ENCODE assay signal across 8 cellular contexts in the genomic region with DNA sequence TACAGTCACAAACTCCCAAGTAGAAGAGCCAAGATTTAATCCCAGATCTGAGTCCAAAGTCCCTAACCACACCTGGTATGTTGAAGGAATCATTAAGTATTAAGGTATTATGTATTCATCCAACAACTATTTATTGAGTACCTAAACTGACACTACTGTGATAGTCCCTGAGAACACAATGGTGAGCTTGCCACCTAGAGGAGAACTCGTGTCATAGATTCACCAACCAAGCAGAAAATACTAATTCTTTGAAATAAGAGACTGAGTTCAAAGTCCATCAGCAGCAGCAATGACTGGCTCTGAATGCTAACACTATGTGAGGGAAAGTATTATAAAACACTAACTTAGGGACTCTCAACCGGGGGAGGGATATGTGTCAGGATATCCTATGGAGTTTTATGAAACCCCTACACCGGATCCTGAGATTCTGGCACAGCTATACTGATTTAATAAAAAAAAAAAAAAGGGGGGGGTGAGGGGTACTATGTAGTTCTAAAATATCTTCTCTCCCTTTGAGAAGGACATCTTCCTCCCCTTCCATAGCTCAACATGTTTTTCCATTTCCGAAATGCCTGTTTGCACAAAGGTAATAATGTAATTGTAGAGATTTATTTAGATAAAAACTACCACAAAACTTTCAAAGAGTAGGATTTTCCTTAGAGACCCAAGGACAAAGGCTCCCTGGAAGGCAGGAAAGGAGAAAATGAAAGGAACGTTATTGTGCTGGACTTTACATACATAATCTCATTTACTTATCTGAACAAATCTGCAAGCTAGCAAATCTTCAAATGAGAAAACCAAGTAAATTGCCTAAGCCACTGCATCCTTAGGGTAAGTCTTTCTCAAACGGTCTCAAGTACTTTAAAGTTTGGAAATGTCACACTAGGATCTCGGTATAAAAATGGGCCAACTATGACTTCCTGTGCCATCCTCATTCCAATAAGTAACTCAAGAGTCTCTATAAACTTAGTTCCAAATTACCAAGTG. TPM values are rescaled to one million over a fixed set of nuclear protein-coding genes. Genes with fewer than 3 reads are reported as not detected.
DNase-seq lines count a peak whose midpoint lies in the region; ATAC-seq and TF ChIP-seq lines count a peak whose summit lies in the region.

No MANE protein-coding gene starts in this region.

- H3K27me3 ChIP-seq in SJSA1 (replicated peaks) (no peaks in the 10 kb centered on the region), colonic mucosa (no peaks in the 10 kb centered on the region), upper lobe of left lung (no peaks in the 10 kb centered on the region)

- peak overlapping the region; percentile 99 for H3K4me3 Mint-ChIP-seq in memory B cell

- peak; percentile 33 for ATAC-seq in GM19397 (IDR thresholded peaks at IDR 0.05; ENCODE audit: unreplicated experiment)
- ATAC-seq in memory B cell (ENCODE audit: low read depth) = peak; percentile 26
- ATAC-seq in upper lobe of left lung (ENCODE audit: low FRiP score in 2 of 2) = peak in 1 of 2 donors; percentile 41

- H3K9me3 ChIP-seq in SJSA1 (replicated peaks) = no peaks in the 10 kb centered on the region
- no peaks in the 10 kb centered on the region for H3K9me3 ChIP-seq in colonic mucosa
- H3K9me3 ChIP-seq in upper lobe of left lung = no peaks in the 10 kb centered on the region

- H3K9ac ChIP-seq in colonic mucosa (ENCODE audit: low read depth in 2 of 2, low read length in 2 of 2) = peak overlapping the region in 1 of 2 donors; percentile 85

- TF ChIP-seq POLR2A in upper lobe of left lung (IDR thresholded peaks at IDR 0.05) = no peak

- H3K4me1 ChIP-seq in SJSA1 (replicated peaks) = peaks cover 28% of the 10 kb centered on the region
- H3K4me1 ChIP-seq in colonic mucosa = peaks cover 14% of the 10 kb centered on the region
- peaks cover 57 to 67% (median 59%) of the 10 kb centered on the region in 4 donors for H3K4me1 ChIP-seq in upper lobe of left lung

- H3K36me3 Mint-ChIP-seq in memory B cell = peaks cover 3% of the 10 kb centered on the region

- H3K27me3 Mint-ChIP-seq in memory B cell = no peaks in the 10 kb centered on the region

- peak overlapping the region; percentile 99 for H3K27ac Mint-ChIP-seq in memory B cell

- intact Hi-C loops in colonic mucosa (cut with DNase I) = loop anchor here (10.0 kb wide), 1 partner anchor 54 kb away; the partner anchor contains the start of gene TIMM23

- TF ChIP-seq EP300 in Ishikawa (IDR thresholded peaks at IDR 0.05; ENCODE audit: borderline replicate concordance) (no peak), upper lobe of left lung (IDR thresholded peaks at IDR 0.05) (no peak)

- no peaks in the 10 kb centered on the region for H3K9me3 Mint-ChIP-seq in memory B cell

- DNase-seq in Daoy (ENCODE audit: low read depth) = peak; percentile 32
- DNase-seq in SJSA1 (ENCODE audit: low read depth in 1 of 2, low spot score in 2 of 2) = peak in 1 of 2 experiments; percentile 49
- peak; percentile 56 for DNase-seq in colonic mucosa
- DNase-seq in memory B cell (ENCODE audit: low spot score in 2 of 2) = peak in 1 of 2 donors; percentile 18
- peak in 1 of 2 donors; percentile 39 for DNase-seq in upper lobe of left lung
- DNase-seq in NCI-H187 (lab: John Stamatoyannopoulos, UW) = no peak

- TF ChIP-seq CTCF in colonic mucosa (IDR thresholded peaks at IDR 0.05) (peak; percentile 60), upper lobe of left lung (IDR thresholded peaks at IDR 0.05) (peak in 5 of 6 experiments; percentile 40 to 73 (median 65))

- H3K4me3 ChIP-seq in SJSA1 (peak overlapping the region; percentile 79), colonic mucosa (peak overlapping the region; percentile 82), upper lobe of left lung (peak overlapping the region; percentile 61 to 97 (median 70))

- H3K36me3 ChIP-seq in SJSA1 (peaks cover 25% of the 10 kb centered on the region), colonic mucosa (no peaks in the 10 kb centered on the region), upper lobe of left lung (no peaks in the 10 kb centered on the region)

- H3K4me1 Mint-ChIP-seq in memory B cell = peaks cover 36% of the 10 kb centered on the region

- 24 to 25% methylated on average over 7 of the region's 7 CpGs for WGBS in upper lobe of left lung, 2 donors

- H3K27ac ChIP-seq in SJSA1 (peak overlapping the region; percentile 74), colonic mucosa (peak overlapping the region; percentile 89), upper lobe of left lung (peak overlapping the region in 3 of 4 donors; percentile 93 to 97 (median 95))

- TF ChIP-seq RAD21 in Ishikawa (IDR thresholded peaks at IDR 0.05; ENCODE audit: low read depth) = peak; percentile 63

TF ChIP-seq in Ishikawa, 13 proteins besides CTCF, POLR2A, EP300 and RAD21:
- TF ChIP-seq TCF12 (IDR thresholded peaks at IDR 0.05; ENCODE audit: low read depth) (no peak), TAF1 (IDR thresholded peaks at IDR 0.05; ENCODE audit: low read depth) (no peak), CREB1 (IDR thresholded peaks at IDR 0.05; ENCODE audit: low read depth) (no peak), TEAD4 (IDR thresholded peaks at IDR 0.05) (no peak)
- TF ChIP-seq, protein P1, sequence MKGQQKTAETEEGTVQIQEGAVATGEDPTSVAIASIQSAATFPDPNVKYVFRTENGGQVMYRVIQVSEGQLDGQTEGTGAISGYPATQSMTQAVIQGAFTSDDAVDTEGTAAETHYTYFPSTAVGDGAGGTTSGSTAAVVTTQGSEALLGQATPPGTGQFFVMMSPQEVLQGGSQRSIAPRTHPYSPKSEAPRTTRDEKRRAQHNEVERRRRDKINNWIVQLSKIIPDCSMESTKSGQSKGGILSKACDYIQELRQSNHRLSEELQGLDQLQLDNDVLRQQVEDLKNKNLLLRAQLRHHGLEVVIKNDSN (IDR thresholded peaks at IDR 0.05) = no peak
TF ChIP-seq in Ishikawa: peak in this region for 0.

RNA-seq across cellular contexts. Expression of gene NCOA4, which starts 1.5 kb away (rescaled TPM):
- total RNA-seq in Daoy (2014; rRNA removed; shearing (Covaris generic)) = 92.4 and 101 TPM in 2 replicates
- 236 and 245 TPM in 2 replicates for total RNA-seq in SJSA1 (2014; rRNA removed; shearing (Covaris generic))
- total RNA-seq in colonic mucosa (100 to 1,000 TPM; 132 to 192 TPM), upper lobe of left lung (100 to 1,000 TPM in 4 of 6 donors, 10 to 100 TPM in 2; 57.6 to 184 (median 144) TPM)

RNA-seq across cellular contexts. Expression of gene MSMB, which starts 17.2 kb away (rescaled TPM):
- not detected in 2 replicates for total RNA-seq in Daoy (2014; rRNA removed; shearing (Covaris generic))
- total RNA-seq in SJSA1 (2014; rRNA removed; shearing (Covaris generic)) = not detected in 2 replicates
- not detected for total RNA-seq in colonic mucosa
- 1 to 10 TPM in 1 of 6 donors, not detected in 5; 7.8 TPM for total RNA-seq in upper lobe of left lung

RNA-seq across cellular contexts. Expression of gene TIMM23, which starts 56.6 kb away (rescaled TPM):
- 113 and 127 TPM in 2 replicates for total RNA-seq in Daoy (2014; rRNA removed; shearing (Covaris generic))
- 163 and 170 TPM in 2 replicates for total RNA-seq in SJSA1 (2014; rRNA removed; shearing (Covaris generic))
- total RNA-seq in colonic mucosa (10 to 100 TPM; 42.8 to 73.1 TPM), upper lobe of left lung (10 to 100 TPM; 15.8 to 57.6 (median 36.1) TPM)

Comparison
In these comparisons a context has a peak if more than half of its experiments do, and no peak if none do; other contexts are left out.
1. DNase-seq: peak in Daoy (single experiment) and colonic mucosa (single experiment); none in NCI-H187 (0 of 2).
2. Peak in every context shown above with its lines, with median percentiles within 50 percentile points of each other: H3K27ac ChIP-seq and H3K4me3 ChIP-seq.